8 cellular contexts compared by ENCODE assay signal in the genomic region with DNA sequence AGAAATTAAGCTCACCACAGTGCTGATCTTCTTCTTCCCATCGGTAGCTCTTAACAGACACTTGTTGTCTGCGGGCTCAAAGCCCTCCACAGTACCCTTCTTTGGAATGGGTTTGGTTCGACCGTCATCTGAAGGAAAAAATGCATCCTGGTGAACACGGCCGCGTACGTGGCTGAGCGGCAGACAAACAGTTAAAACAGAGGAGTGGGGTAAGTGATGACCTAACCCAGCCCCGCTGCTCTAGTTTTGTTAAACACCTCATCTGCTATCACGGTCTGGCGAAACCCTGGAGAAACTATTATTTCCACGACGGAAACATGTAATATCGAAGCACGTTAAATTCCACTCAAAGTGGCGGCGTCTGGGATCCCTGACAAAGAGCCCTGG. TPM values are rescaled to one million over a fixed set of nuclear protein-coding genes. Genes with fewer than 3 reads are reported as not detected.
DNase-seq lines count a peak whose midpoint lies in the region; ATAC-seq and TF ChIP-seq lines count a peak whose summit lies in the region.

No MANE protein-coding gene starts in this region.

- peaks cover 40% of the 10 kb centered on the region for H3K36me3 Mint-ChIP-seq in activated CD4-positive, alpha-beta T cell treated with anti-CD3 and anti-CD28 coated beads, Interleukin-2, amount 10 ng/mL, durations not matched to agents 24 days and 14 days (ENCODE audit: low read depth)

- no CpG with 5 or more reads among the region's 18 CpGs for WGBS in iPS DF 6.9 (ENCODE audit: insufficient coverage, insufficient read length)
- WGBS in spleen, 5 donors = 2 to 3% (median 3%) methylated on average over 18 of the region's 18 CpGs

- no peaks in the 10 kb centered on the region for H3K9me3 ChIP-seq in iPS DF 6.9 (ENCODE audit: control insufficient read depth, insufficient read depth, low read length)
- no peaks in the 10 kb centered on the region for H3K9me3 ChIP-seq in spleen

- no peak for ATAC-seq in HG03196 (IDR thresholded peaks at IDR 0.05; ENCODE audit: unreplicated experiment)

- peaks cover 37% of the 10 kb centered on the region for H3K4me1 Mint-ChIP-seq in activated CD4-positive, alpha-beta T cell treated with anti-CD3 and anti-CD28 coated beads, Interleukin-2, amount 10 ng/mL, durations not matched to agents 24 days and 14 days

- intact Hi-C loops in activated CD4-positive, alpha-beta T cell treated with anti-CD3 and anti-CD28 coated beads, Interleukin-2, amount 10 ng/mL, durations not matched to agents 24 days and 14 days (cut with micrococcal nuclease) = loop anchor here (2.0 kb wide), 3 partner anchors 71 to 255 kb away; a partner anchor contains a TSS
- intact Hi-C loops in spleen (cut with DNase I; ENCODE audit: low total_unique reads) = no loop called here

- DNase-seq in activated CD4-positive, alpha-beta T cell treated with anti-CD3 and anti-CD28 coated beads, Interleukin-2, amount 10 ng/mL, durations not matched to agents 24 days and 14 days = peak; percentile 70
- DNase-seq in activated CD4-positive, alpha-beta T cell treated with anti-CD3 and anti-CD28 coated beads, Interleukin-2, amount 50 U/mL, for 4 hours = no peak
- DNase-seq in activated naive CD4-positive, alpha-beta T cell treated with anti-CD3 and anti-CD28 coated beads, Interleukin-2, amount 50 U/mL, for 16 hours = peak; percentile 18
- DNase-seq in iPS DF 6.9 (ENCODE audit: low read depth, low spot score) (no peak), spleen (no peak), inferior parietal cortex (ENCODE audit: extremely low spot score) (no peak), foreskin melanocyte (no peak)

- TF ChIP-seq CTCF in spleen (IDR thresholded peaks at IDR 0.05 in 8 of 11, conservative IDR thresholded peaks at IDR 0.05 in 3 of 11) = no peak

- peak overlapping the region; percentile 97 for H3K27ac Mint-ChIP-seq in activated CD4-positive, alpha-beta T cell treated with anti-CD3 and anti-CD28 coated beads, Interleukin-2, amount 10 ng/mL, durations not matched to agents 24 days and 14 days

- peaks cover 2% of the 10 kb centered on the region; the same call in 1 of the 2 replicates for H3K4me1 ChIP-seq in iPS DF 6.9 (ENCODE audit: control insufficient read depth, insufficient read depth, low read length)
- H3K4me1 ChIP-seq in spleen = peaks cover 16 to 67% (median 37%) of the 10 kb centered on the region in 6 donors

- no peak overlapping the region for H3K27ac ChIP-seq in iPS DF 6.9 (ENCODE audit: low read length)
- H3K27ac ChIP-seq in spleen = peak overlapping the region; percentile 90 to 98 (median 94)

- H3K36me3 ChIP-seq in iPS DF 6.9 (ENCODE audit: control insufficient read depth, insufficient read depth, low read length) = peaks cover 13% of the 10 kb centered on the region
- H3K36me3 ChIP-seq in spleen = peaks cover 2 to 46% (median 39%) of the 10 kb centered on the region in 6 donors

- no peaks in the 10 kb centered on the region for H3K27me3 ChIP-seq in iPS DF 6.9 (ENCODE audit: control insufficient read depth, insufficient read depth, low read length)
- H3K27me3 ChIP-seq in spleen (replicated peaks in 1 of 7) = no peaks in the 10 kb centered on the region

- no peaks in the 10 kb centered on the region for H3K27me3 Mint-ChIP-seq in activated CD4-positive, alpha-beta T cell treated with anti-CD3 and anti-CD28 coated beads, Interleukin-2, amount 10 ng/mL, durations not matched to agents 24 days and 14 days

- no peak for TF ChIP-seq POLR2A in spleen (IDR thresholded peaks at IDR 0.05)

- peak overlapping the region; percentile 75 for H3K4me3 ChIP-seq in iPS DF 6.9 (ENCODE audit: low read length)
- H3K4me3 ChIP-seq in spleen = peak overlapping the region; percentile 68 to 96 (median 76)

- H3K9me3 Mint-ChIP-seq in activated CD4-positive, alpha-beta T cell treated with anti-CD3 and anti-CD28 coated beads, Interleukin-2, amount 10 ng/mL, durations not matched to agents 24 days and 14 days = no peaks in the 10 kb centered on the region

- peak overlapping the region; percentile 99 for H3K4me3 Mint-ChIP-seq in activated CD4-positive, alpha-beta T cell treated with anti-CD3 and anti-CD28 coated beads, Interleukin-2, amount 10 ng/mL, durations not matched to agents 24 days and 14 days

RNA-seq across cellular contexts. Expression of a gene that starts 0.7 kb away (rescaled TPM):
- 153 and 155 TPM in 2 replicates for total RNA-seq in activated CD4-positive, alpha-beta T cell treated with anti-CD3 and anti-CD28 coated beads, Interleukin-2, amount 10 ng/mL, durations not matched to agents 24 days and 14 days
- 100 to 1,000 TPM; 109 to 256 (median 145) TPM for total RNA-seq in spleen
- 100 to 1,000 TPM; 295 to 356 (median 353) TPM for polyA plus RNA-seq in spleen

Comparison
In these comparisons a context has a peak if more than half of its experiments do, and no peak if none do; other contexts are left out.
1. DNase-seq: peak in activated CD4-positive, alpha-beta T cell treated with anti-CD3 and anti-CD28 coated beads, Interleukin-2, amount 10 ng/mL, durations not matched to agents 24 days and 14 days (single experiment) and activated naive CD4-positive, alpha-beta T cell treated with anti-CD3 and anti-CD28 coated beads, Interleukin-2, amount 50 U/mL, for 16 hours (single experiment); none in activated CD4-positive, alpha-beta T cell treated with anti-CD3 and anti-CD28 coated beads, Interleukin-2, amount 50 U/mL, for 4 hours (0 of 2), iPS DF 6.9 (single experiment), spleen (single experiment), inferior parietal cortex (single experiment) and foreskin melanocyte (single experiment).